Comparison of ENCODE assay signal across 8 cellular contexts in genomic region chr11:124644426-124645280, GRCh38. TPM values are rescaled to one million over a fixed set of nuclear protein-coding genes. Genes with fewer than 3 reads are reported as not detected.
DNase-seq lines count a peak whose midpoint lies in the region; ATAC-seq and TF ChIP-seq lines count a peak whose summit lies in the region.

No MANE protein-coding gene starts in this region.

- no peaks in the 10 kb centered on the region for H3K9me3 ChIP-seq in neutrophil

- TF ChIP-seq CTCF in AG09319 (IDR thresholded peaks at IDR 0.05; ENCODE audit: low read depth, low read length): peak; percentile 80
- peak; percentile 78 for TF ChIP-seq CTCF in GM12872 (IDR thresholded peaks at IDR 0.05; ENCODE audit: insufficient read depth, low read depth, low read length)
- peak; percentile 86 for TF ChIP-seq CTCF in fibroblast of villous mesenchyme (IDR thresholded peaks at IDR 0.05; ENCODE audit: insufficient read depth, low read depth, low read length)
- TF ChIP-seq CTCF in neutrophil (IDR thresholded peaks at IDR 0.05): peak; percentile 61

- DNase-seq in AG09319 (ENCODE audit: extremely low read depth, low read depth): peak; percentile 44
- DNase-seq in NCI-H446 (lab: John Stamatoyannopoulos, UW): peak; percentile 69 to 73
- DNase-seq in activated CD4-positive, alpha-beta T cell treated with anti-CD3 and anti-CD28 coated beads, Interleukin-2, amount 50 U/mL, for 1 hour: peak; percentile 13
- peak; percentile 80 for DNase-seq in fibroblast of villous mesenchyme (ENCODE audit: low read depth)
- no peak for DNase-seq in NK-92 treated with Interleukin-12 subunit alpha and Interleukin-12 subunit beta, amount 100 ng/mL, for 24 hours (lab: John Stamatoyannopoulos, UW)

- H3K4me1 ChIP-seq in neutrophil (ENCODE audit: control insufficient read depth in 1 of 2, insufficient read depth in 1 of 2, low read depth in 1 of 2, low read length in 1 of 2): peaks cover 0 to 4% of the 10 kb centered on the region in 2 experiments

- no peaks in the 10 kb centered on the region for H3K27me3 ChIP-seq in neutrophil

- no peaks in the 10 kb centered on the region for H3K36me3 ChIP-seq in neutrophil

- H3K27ac ChIP-seq in neutrophil: no peak overlapping the region

- H3K4me3 ChIP-seq in fibroblast of villous mesenchyme (ENCODE audit: low read depth, low read length): peak overlapping the region; percentile 24
- H3K4me3 ChIP-seq in neutrophil (ENCODE audit: low read depth in 1 of 2, low read length in 1 of 2): no peak overlapping the region

- ATAC-seq in HG03196 (IDR thresholded peaks at IDR 0.05; ENCODE audit: unreplicated experiment): peak; percentile 67

RNA-seq across cellular contexts. Expression of gene TBRG1, which starts 22.0 kb away (rescaled TPM):
- total RNA-seq in fibroblast of villous mesenchyme: 24.2 and 30.9 TPM in 2 replicates

RNA-seq across cellular contexts. Expression of gene SIAE, which starts 28.9 kb away (rescaled TPM):
- total RNA-seq in fibroblast of villous mesenchyme: 6.4 and 9.5 TPM in 2 replicates

RNA-seq across cellular contexts. Expression of gene SPA17, which starts 29.1 kb away (rescaled TPM):
- total RNA-seq in fibroblast of villous mesenchyme: 12.1 and 13.5 TPM in 2 replicates

RNA-seq across cellular contexts. Expression of gene PANX3, which starts 33.4 kb away (rescaled TPM):
- under 0.01 TPM in 1 of 2 replicates, not detected in the other for total RNA-seq in fibroblast of villous mesenchyme
